15 cellular contexts compared by ENCODE assay signal in the genomic region with DNA sequence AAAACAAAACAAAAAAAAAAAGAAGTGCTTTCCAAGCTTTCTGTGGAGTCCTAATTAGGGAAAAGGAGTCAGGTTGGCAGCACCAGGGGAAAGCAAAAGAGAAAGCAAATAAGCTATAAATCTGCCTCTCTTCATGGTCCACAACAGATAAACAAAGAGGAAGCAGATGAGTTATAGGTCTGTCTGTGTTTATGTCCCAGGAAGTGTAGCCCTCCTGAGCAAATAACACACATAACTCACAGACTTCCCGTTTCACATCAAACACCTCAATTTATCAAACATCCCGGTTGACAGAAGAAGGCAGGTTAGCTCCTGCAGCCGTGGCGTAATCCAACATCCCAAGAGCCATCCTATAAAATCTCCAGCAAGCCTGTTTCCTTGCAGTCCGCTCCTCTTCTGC. TPM values are rescaled to one million over a fixed set of nuclear protein-coding genes. Genes with fewer than 3 reads are reported as not detected.
DNase-seq lines count a peak whose midpoint lies in the region; ATAC-seq, FAIRE-seq and TF ChIP-seq lines count a peak whose summit lies in the region.
"Had no signal": no experiment of that assay in that cellular context is flagged by ENCODE, and none has a peak within 500 bp of the region (broad histone marks: within the 10 kb centered on the region; RNA-seq: fewer than 3 reads in every experiment).

No MANE protein-coding gene starts in this region.

- H3K27ac Mint-ChIP-seq in naive B cell: peak overlapping the region; percentile 90 to 100 (median 96)
- H3K27ac Mint-ChIP-seq: neural progenitor cell had no signal

- no peak for DNase-seq in GM18507 (ENCODE audit: extremely low spot score, insufficient read length, low read depth)
- peak; percentile 74 for DNase-seq in NAMALWA (ENCODE audit: low spot score)
- DNase-seq in naive B cell: peak; percentile 71
- no peak for DNase-seq in right cardiac atrium
- DNase-seq in left ventricle myocardium superior: no peak
- no peak for DNase-seq in HuH-7 (ENCODE audit: low spot score)
- DNase-seq in small intestine: no peak
- DNase-seq: colonic mucosa; NCI-H1930; stimulated activated CD4-positive, alpha-beta T cell treated with anti-CD3 and anti-CD28 coated beads, Interleukin-4, amount 100 ng/mL, for 4 hours; testis had no signal

- peak overlapping the region; percentile 57 to 96 (median 84) for H3K4me3 Mint-ChIP-seq in naive B cell
- H3K4me3 Mint-ChIP-seq: neural progenitor cell had no signal

- H3K36me3 Mint-ChIP-seq in naive B cell: no peaks in the 10 kb centered on the region

- no peak for TF ChIP-seq CTCF in SU-DHL-6 (IDR thresholded peaks at IDR 0.05; ENCODE audit: insufficient read depth, low read length, poor library complexity, severe bottlenecking)

- intact Hi-C loops in right cardiac atrium (cut with DNase I): no loop called here
- intact Hi-C loops in left ventricle myocardium superior (cut with micrococcal nuclease): no loop called here

- H3K9ac ChIP-seq in SU-DHL-6 (ENCODE audit: low read length): no peak overlapping the region
- H3K9ac ChIP-seq: neural progenitor cell had no signal

- H3K79me2 ChIP-seq in SU-DHL-6 (ENCODE audit: insufficient read depth, low read length): no peaks in the 10 kb centered on the region

- ATAC-seq in naive B cell (ENCODE audit: low read depth in 2 of 2) (peak; percentile 90 to 92), right cardiac atrium (no peak), left ventricle myocardium superior (no peak)

- no peaks in the 10 kb centered on the region for H3K27me3 ChIP-seq in SU-DHL-6 (ENCODE audit: low read length)
- no peaks in the 10 kb centered on the region for H3K27me3 ChIP-seq in right cardiac atrium (ENCODE audit: control insufficient read depth, insufficient read depth)
- H3K27me3 ChIP-seq in small intestine (ENCODE audit: control insufficient read depth in 2 of 2, insufficient read depth in 2 of 2, low read length in 2 of 2): no peaks in the 10 kb centered on the region
- H3K27me3 ChIP-seq: colonic mucosa, neural progenitor cell, testis had no signal

- peaks cover 9% of the 10 kb centered on the region; the same call in 1 of the 2 replicates for H3F3A ChIP-seq in SU-DHL-6 (ENCODE audit: insufficient read depth)

- H3K4me1 ChIP-seq in right cardiac atrium (ENCODE audit: control insufficient read depth, insufficient read depth, low read length) (no peaks in the 10 kb centered on the region), small intestine (ENCODE audit: control insufficient read depth in 2 of 2, insufficient read depth in 1 of 2, low read depth in 1 of 2, low read length in 1 of 2) (peaks cover 0 to 6% of the 10 kb centered on the region in 2 donors)
- H3K4me1 ChIP-seq: colonic mucosa had no signal

- H3K4me3 ChIP-seq in SU-DHL-6 (ENCODE audit: insufficient read depth, low read length, poor library complexity, severe bottlenecking): no peak overlapping the region
- H3K4me3 ChIP-seq in right cardiac atrium (ENCODE audit: low read length): no peak overlapping the region
- H3K4me3 ChIP-seq in small intestine (ENCODE audit: low read depth in 1 of 2, low read length in 2 of 2): no peak overlapping the region
- H3K4me3 ChIP-seq: colonic mucosa, HAP-1, neural progenitor cell, testis had no signal

- H3K4me1 Mint-ChIP-seq in naive B cell: peaks cover 48 to 85% (median 60%) of the 10 kb centered on the region in 3 donors

- H3K9me3 Mint-ChIP-seq in naive B cell: peaks cover 0 to 4% (median 0%) of the 10 kb centered on the region in 7 donors
- H3K9me3 Mint-ChIP-seq: neural progenitor cell had no signal

- no peaks in the 10 kb centered on the region for H3K36me3 ChIP-seq in SU-DHL-6 (ENCODE audit: low read length)
- H3K36me3 ChIP-seq in small intestine (ENCODE audit: control insufficient read depth in 2 of 2, insufficient read depth in 2 of 2, low read length in 2 of 2): no peaks in the 10 kb centered on the region
- H3K36me3 ChIP-seq: colonic mucosa, HAP-1, neural progenitor cell had no signal

- 55% methylated on average over 5 of the region's 5 CpGs for WGBS in right cardiac atrium
- whole genome bisulfite sequencing in small intestine, 3 donors: 29 to 53% (median 38%) methylated on average over 5 of the region's 5 CpGs

- peak overlapping the region; percentile 65 for H3K27ac ChIP-seq in SU-DHL-6 (ENCODE audit: low read depth, low read length)
- no peak overlapping the region for H3K27ac ChIP-seq in right cardiac atrium (ENCODE audit: low read length)
- H3K27ac ChIP-seq in small intestine (ENCODE audit: low read depth in 1 of 2, low read length in 1 of 2): no peak overlapping the region
- H3K27ac ChIP-seq: colonic mucosa, neural progenitor cell, testis had no signal

- FAIRE-seq in GM18507 (lab: Jason Lieb, UNC): peak; percentile 70
- no peak for FAIRE-seq in small intestine (lab: Jason Lieb, UNC)

- H3K4me2 ChIP-seq in SU-DHL-6 (ENCODE audit: low read depth, low read length, poor library complexity, severe bottlenecking): peak overlapping the region; percentile 42
- H3K4me2 ChIP-seq: neural progenitor cell had no signal

- H2AFZ ChIP-seq in SU-DHL-6 (ENCODE audit: low read depth, low read length, severe bottlenecking): no peak overlapping the region
- H2AFZ ChIP-seq: neural progenitor cell had no signal

- H3K27me3 Mint-ChIP-seq in naive B cell: no peaks in the 10 kb centered on the region

- H4K20me1 ChIP-seq in SU-DHL-6 (ENCODE audit: low read depth, low read length): no peaks in the 10 kb centered on the region

- no peaks in the 10 kb centered on the region for H3K9me3 ChIP-seq in SU-DHL-6 (ENCODE audit: insufficient read depth, low read length)
- H3K9me3 ChIP-seq in right cardiac atrium (ENCODE audit: control insufficient read depth, low read length): no peaks in the 10 kb centered on the region
- no peaks in the 10 kb centered on the region for H3K9me3 ChIP-seq in small intestine (ENCODE audit: control insufficient read depth, low read depth)
- H3K9me3 ChIP-seq: colonic mucosa, HAP-1, testis had no signal

- no peaks in the 10 kb centered on the region for H3K9me2 ChIP-seq in SU-DHL-6 (replicated peaks; ENCODE audit: insufficient read depth, low read length)

RNA-seq across cellular contexts. Expression of a gene that starts 5.6 kb away (rescaled TPM):
- polyA plus RNA-seq in naive B cell (ENCODE audit: low read depth in 6 of 6): 10 to 100 TPM in 5 of 6 donors, 1 to 10 TPM in 1; 7.5 to 24.8 (median 21.2) TPM
- 1 to 10 TPM in 3 of 4 donors, under 1 TPM in 1; 0.93 to 3.6 (median 2.7) TPM for total RNA-seq in right cardiac atrium
- polyA plus RNA-seq in right cardiac atrium: 2.2 TPM
- total RNA-seq in left ventricle myocardium superior: 3.2 TPM
- polyA plus RNA-seq in small intestine: 100 to 1,000 TPM in 2 of 3 donors, 10 to 100 TPM in 1; 42.5 to 234 (median 175) TPM
- total RNA-seq: Daoy had no signal

RNA-seq across cellular contexts. Expression of a gene that starts 48.8 kb away (rescaled TPM):
- polyA plus RNA-seq in naive B cell (ENCODE audit: low read depth in 6 of 6) (not detected), right cardiac atrium (not detected), small intestine (under 1 TPM in 1 of 3 donors, not detected in 2; 0.55 TPM)
- total RNA-seq in right cardiac atrium (not detected), left ventricle myocardium superior (not detected)
- total RNA-seq: colonic mucosa, Daoy had no signal

RNA-seq across cellular contexts. Expression of a gene that starts 53.9 kb away (rescaled TPM):
- polyA plus RNA-seq in naive B cell (ENCODE audit: low read depth in 6 of 6) (10 to 100 TPM in 1 of 6 donors, 1 to 10 TPM in 2, under 1 TPM in 3; 0.31 to 10.3 (median 0.99) TPM), right cardiac atrium (7.3 TPM), small intestine (1 to 10 TPM; 1.1 to 2.2 (median 1.4) TPM)
- total RNA-seq in right cardiac atrium (10 to 100 TPM; 23.3 to 28.7 (median 25.9) TPM), left ventricle myocardium superior (42.2 TPM)

Comparison
In these comparisons a context has a peak if more than half of its experiments do, and no peak if none do; other contexts are left out.
1. DNase-seq: peak in NAMALWA (single experiment) and naive B cell (single experiment); none in GM18507 (single experiment), right cardiac atrium (0 of 3), left ventricle myocardium superior (single experiment), HuH-7 (single experiment) and small intestine (single experiment).
2. ATAC-seq: peak in naive B cell (2 of 2); none in right cardiac atrium (0 of 2) and left ventricle myocardium superior (single experiment).